Comparison of ENCODE assay signal across 25 cellular contexts in genomic region chr14:99837822-99838221, GRCh38. TPM values are rescaled to one million over a fixed set of nuclear protein-coding genes. Genes with fewer than 3 reads are reported as not detected.
"Had no signal": no experiment of that assay in that cellular context is flagged by ENCODE, and none has a peak within 500 bp of the region (broad histone marks: within the 10 kb centered on the region; RNA-seq: fewer than 3 reads in every experiment).

No MANE protein-coding gene starts in this region.

- H3K4me1 Mint-ChIP-seq: natural killer cell; stimulated activated effector memory CD8-positive, alpha-beta T cell treated with anti-CD3 and anti-CD28 coated beads, Interleukin-12 subunit alpha, Interleukin-12 subunit beta, amount 100 ng/mL, for 72 hours; stimulated activated naive B cell treated with anti-CD40 and anti-IgM and Interleukin-4, amounts not matched to agents 10 μg/mL and 1 μg/mL and 100 μg/mL, for 72 hours had no signal

- H3K4me3 ChIP-seq: prostate gland, right lobe of liver, sigmoid colon, stomach, thoracic aorta, thyroid gland, tibial nerve, vagina had no signal

- H3K4me3 Mint-ChIP-seq: natural killer cell; nephron; stimulated activated effector memory CD8-positive, alpha-beta T cell treated with anti-CD3 and anti-CD28 coated beads, Interleukin-12 subunit alpha, Interleukin-12 subunit beta, amount 100 ng/mL, for 72 hours; stimulated activated naive B cell treated with anti-CD40 and anti-IgM and Interleukin-4, amounts not matched to agents 10 μg/mL and 1 μg/mL and 100 μg/mL, for 72 hours; stimulated activated naive CD8-positive, alpha-beta T cell treated with anti-CD3 and anti-CD28 coated beads, Interleukin-15, Interleukin-2, amounts not matched to agents 100 ng/mL and 50 ng/mL, for 24 hours had no signal

- H3K27me3 ChIP-seq: pancreas, right lobe of liver, sigmoid colon, stomach, thyroid gland, tibial nerve, upper lobe of left lung, vagina had no signal

- H3K36me3 ChIP-seq: neutrophil, pancreas, prostate gland, right lobe of liver, sigmoid colon, stomach, thoracic aorta, thyroid gland, tibial nerve, upper lobe of left lung, vagina had no signal

- H3K27ac ChIP-seq: neutrophil, pancreas, prostate gland, right lobe of liver, sigmoid colon, stomach, thoracic aorta, thyroid gland, tibial nerve, vagina had no signal

- H3K36me3 Mint-ChIP-seq: natural killer cell; stimulated activated effector memory CD8-positive, alpha-beta T cell treated with anti-CD3 and anti-CD28 coated beads, Interleukin-12 subunit alpha, Interleukin-12 subunit beta, amount 100 ng/mL, for 72 hours; stimulated activated naive B cell treated with anti-CD40 and anti-IgM and Interleukin-4, amounts not matched to agents 10 μg/mL and 1 μg/mL and 100 μg/mL, for 72 hours had no signal

- H3K27ac Mint-ChIP-seq: natural killer cell; nephron; stimulated activated effector memory CD8-positive, alpha-beta T cell treated with anti-CD3 and anti-CD28 coated beads, Interleukin-12 subunit alpha, Interleukin-12 subunit beta, amount 100 ng/mL, for 72 hours; stimulated activated naive B cell treated with anti-CD40 and anti-IgM and Interleukin-4, amounts not matched to agents 10 μg/mL and 1 μg/mL and 100 μg/mL, for 72 hours; stimulated activated naive CD8-positive, alpha-beta T cell treated with anti-CD3 and anti-CD28 coated beads, Interleukin-15, Interleukin-2, amounts not matched to agents 100 ng/mL and 50 ng/mL, for 24 hours had no signal

- H3K9me3 Mint-ChIP-seq: natural killer cell; nephron; stimulated activated effector memory CD8-positive, alpha-beta T cell treated with anti-CD3 and anti-CD28 coated beads, Interleukin-12 subunit alpha, Interleukin-12 subunit beta, amount 100 ng/mL, for 72 hours; stimulated activated naive B cell treated with anti-CD40 and anti-IgM and Interleukin-4, amounts not matched to agents 10 μg/mL and 1 μg/mL and 100 μg/mL, for 72 hours; stimulated activated naive CD8-positive, alpha-beta T cell treated with anti-CD3 and anti-CD28 coated beads, Interleukin-15, Interleukin-2, amounts not matched to agents 100 ng/mL and 50 ng/mL, for 24 hours had no signal

- ATAC-seq: natural killer cell; stimulated activated effector memory CD8-positive, alpha-beta T cell treated with anti-CD3 and anti-CD28 coated beads, Interleukin-12 subunit alpha, Interleukin-12 subunit beta, amount 100 ng/mL, for 72 hours; stimulated activated naive B cell treated with anti-CD40 and anti-IgM and Interleukin-4, amounts not matched to agents 10 μg/mL and 1 μg/mL and 100 μg/mL, for 72 hours had no signal

- H3K9me3 ChIP-seq: neutrophil, pancreas, prostate gland, right lobe of liver, sigmoid colon, stomach, thoracic aorta, thyroid gland, tibial nerve, upper lobe of left lung, vagina had no signal

- H3K4me1 ChIP-seq: prostate gland, right lobe of liver had no signal

- DNase-seq: natural killer cell; nucleus accumbens; pancreas; right cardiac atrium; right lobe of liver; sigmoid colon; small intestine; stimulated activated CD4-positive, alpha-beta T cell treated with anti-CD3 and anti-CD28 coated beads, Interleukin-15, amount 100 ng/mL, for 24 hours; stimulated activated CD4-positive, alpha-beta T cell treated with anti-CD3 and anti-CD28 coated beads, Interleukin-2, amount 100 ng/mL, for 24 hours; stimulated activated CD4-positive, alpha-beta T cell treated with anti-CD3 and anti-CD28 coated beads, Interleukin-2, amount 100 ng/mL, for 48 hours; stimulated activated CD4-positive, alpha-beta T cell treated with anti-CD3 and anti-CD28 coated beads, Interleukin-4, amount 100 ng/mL, for 24 hours; stimulated activated naive B cell treated with anti-CD40 and anti-IgM and Interleukin-4, amounts not matched to agents 10 μg/mL and 1 μg/mL and 100 μg/mL, for 72 hours; stimulated activated naive CD4-positive, alpha-beta T cell treated with Interleukin-2 at 50 U/mL for 16 hours; stomach; trophoblast cell; upper lobe of left lung had no signal

RNA-seq across cellular contexts. Expression of gene EML1, which starts 44.6 kb away (rescaled TPM):
- total RNA-seq: natural killer cell had no signal
